ENCODE assay signal across 17 cellular contexts in genomic region chr4:85580489-85580888, GRCh38.
"Had no signal": no experiment of that assay in that cellular context is flagged by ENCODE, and none has a peak within 500 bp of the region (broad histone marks: within the 10 kb centered on the region; RNA-seq: fewer than 3 reads in every experiment).

No MANE protein-coding gene starts in this region.

- H3K27ac ChIP-seq: coronary artery, dorsolateral prefrontal cortex, esophagus muscularis mucosa, foreskin keratinocyte, gastroesophageal sphincter, heart left ventricle, left lung, lower lobe of right lung had no signal

- H3K27me3 Mint-ChIP-seq: naive thymus-derived CD4-positive, alpha-beta T cell had no signal

- H3K36me3 Mint-ChIP-seq: naive thymus-derived CD4-positive, alpha-beta T cell had no signal

- H3K36me3 ChIP-seq: esophagus muscularis mucosa, gastroesophageal sphincter, heart left ventricle, left lung, lower lobe of right lung had no signal

- H3K9me3 ChIP-seq: esophagus muscularis mucosa, gastroesophageal sphincter, left lung, lower lobe of right lung had no signal

- H3K4me1 ChIP-seq: esophagus muscularis mucosa, foreskin keratinocyte, gastroesophageal sphincter, left lung, lower lobe of right lung had no signal

- DNase-seq: dermis blood vessel endothelial cell; dorsolateral prefrontal cortex; effector CD4-positive, alpha-beta T cell; effector memory CD4-positive, alpha-beta T cell; foreskin keratinocyte; heart left ventricle; hippocampal formation; left cardiac atrium; left lung; left ventricle myocardium superior; lower lobe of right lung; mesendoderm; midbrain; naive thymus-derived CD4-positive, alpha-beta T cell had no signal

- H3K4me3 ChIP-seq: coronary artery, dorsolateral prefrontal cortex, esophagus muscularis mucosa, gastroesophageal sphincter, heart left ventricle, left lung, lower lobe of right lung had no signal

- H3K27ac Mint-ChIP-seq: naive thymus-derived CD4-positive, alpha-beta T cell had no signal

- H3K4me3 Mint-ChIP-seq: naive thymus-derived CD4-positive, alpha-beta T cell had no signal

- H3K4me1 Mint-ChIP-seq: naive thymus-derived CD4-positive, alpha-beta T cell had no signal

- H3K27me3 ChIP-seq: dorsolateral prefrontal cortex, esophagus muscularis mucosa, foreskin keratinocyte, gastroesophageal sphincter, heart left ventricle, left lung had no signal

- ATAC-seq: foreskin keratinocyte; gastroesophageal sphincter; heart left ventricle; left cardiac atrium; left lung; left ventricle myocardium superior; lower lobe of right lung; naive thymus-derived CD4-positive, alpha-beta T cell had no signal
